1 cellular context compared by ENCODE assay signal in genomic region chr6:155314092-155314772, GRCh38.
TF ChIP-seq lines count a peak whose summit lies in the region.

TFB1M (minus strand) TSS chr6:155314484; CDS start chr6:155314428, 56 bp downstream.

TF ChIP-seq in K562, 482 proteins besides CTCF, POLR2A, EP300 and RAD21 (continued from another document and continues in another):
- TF ChIP-seq SMARCE1 (IDR thresholded peaks at IDR 0.05) (no peak; the same call in 1 of the 2 replicates), ZNF699 (CRISPR knock-in tag; IDR thresholded peaks at IDR 0.05; ENCODE audit: insufficient replicate concordance) (no peak), ILK (tag; IDR thresholded peaks at IDR 0.05; ENCODE audit: borderline replicate concordance, low read depth) (no peak), FOXJ3 (CRISPR knock-in tag; IDR thresholded peaks at IDR 0.05) (no peak), JUNB (CRISPR knock-in tag; conservative IDR thresholded peaks at IDR 0.05) (no peak), TFE3 (CRISPR knock-in tag; IDR thresholded peaks at IDR 0.05) (no peak), MBD2 (IDR thresholded peaks at IDR 0.05; ENCODE audit: borderline replicate concordance, low read depth) (0 out of 2 replicates have a peak, but pooled peaks have one; percentile 26), POLR2G (IDR thresholded peaks at IDR 0.05; ENCODE audit: low read depth, low read length) (peak; percentile 94), TAL1 (IDR thresholded peaks at IDR 0.05) (no peak), ZEB2 (IDR thresholded peaks at IDR 0.05) (no peak), KLF1 (tag; IDR thresholded peaks at IDR 0.05) (no peak), ZNF639 (CRISPR knock-in tag; conservative IDR thresholded peaks at IDR 0.05 in 1 of 2, IDR thresholded peaks at IDR 0.05 in 1 of 2) (no peak), E2F6 (IDR thresholded peaks at IDR 0.05; ENCODE audit: borderline replicate concordance in 1 of 2, extremely low read depth in 1 of 2, insufficient read depth in 1 of 2, insufficient read length in 1 of 2, low read depth in 1 of 2, low read length in 1 of 2, poor library complexity in 1 of 2, severe bottlenecking in 1 of 2) (peak; percentile 9 to 16), KDM5B (IDR thresholded peaks at IDR 0.05; ENCODE audit: insufficient replicate concordance, low read depth, low read length) (peak; percentile 96), NBN (IDR thresholded peaks at IDR 0.05; ENCODE audit: low read depth) (no peak), ZBTB33 (CRISPR knock-in tag; IDR thresholded peaks at IDR 0.05) (no peak), NKRF (IDR thresholded peaks at IDR 0.05; ENCODE audit: borderline replicate concordance) (peak; percentile 92), PURB (CRISPR knock-in tag; IDR thresholded peaks at IDR 0.05; ENCODE audit: low read depth) (no peak), SRSF7 (optimal IDR thresholded peaks at IDR 0.05; ENCODE audit: low read depth, low read length) (no peak), RAD51 (IDR thresholded peaks at IDR 0.05; ENCODE audit: borderline replicate concordance, low read depth) (peak; percentile 8; the same call in 1 of the 2 replicates), THAP12 (CRISPR knock-in tag; IDR thresholded peaks at IDR 0.05) (peak; percentile 62; the same call in 1 of the 2 replicates), ZNF707 (CRISPR knock-in tag; conservative IDR thresholded peaks at IDR 0.05) (no peak), U2AF2 (optimal IDR thresholded peaks at IDR 0.05; ENCODE audit: low read depth, low read length) (no peak), POLR3A (IDR thresholded peaks at IDR 0.05; ENCODE audit: borderline replicate concordance, extremely low read depth, insufficient read depth, insufficient read length) (no peak), PHB2 (IDR thresholded peaks at IDR 0.05; ENCODE audit: low read depth) (no peak), TFAM (CRISPR knock-in tag; conservative IDR thresholded peaks at IDR 0.05) (no peak), DACH1 (IDR thresholded peaks at IDR 0.05; ENCODE audit: partially characterized antibody) (no peak), SPI1 (IDR thresholded peaks at IDR 0.05; ENCODE audit: borderline replicate concordance, low read depth, low read length) (peak; percentile 67), MIER1 (IDR thresholded peaks at IDR 0.05; ENCODE audit: low read depth) (no peak), CCAR2 (IDR thresholded peaks at IDR 0.05; ENCODE audit: low read depth, low read length) (no peak), SP2 (IDR thresholded peaks at IDR 0.05; ENCODE audit: extremely low read depth, low read depth, low read length, poor library complexity, severe bottlenecking) (peak; percentile 61), CTCFL (IDR thresholded peaks at IDR 0.05; ENCODE audit: borderline replicate concordance, insufficient read depth, low read depth, low read length, poor library complexity, severe bottlenecking) (no peak), LCOR (CRISPR knock-in tag; IDR thresholded peaks at IDR 0.05) (no peak), CREB1 (IDR thresholded peaks at IDR 0.05) (no peak; the same call in 1 of the 2 replicates), CREB1 (CRISPR knock-in tag; IDR thresholded peaks at IDR 0.05) (peak; percentile 48; the same call in 1 of the 2 replicates), MECOM (CRISPR knock-in tag; IDR thresholded peaks at IDR 0.05) (no peak), ZNF436 (CRISPR knock-in tag; IDR thresholded peaks at IDR 0.05) (no peak), SMARCA4 (IDR thresholded peaks at IDR 0.05) (peak; percentile 36; the same call in 1 of the 2 replicates), EWSR1 (IDR thresholded peaks at IDR 0.05; ENCODE audit: borderline replicate concordance, low read depth, partially characterized antibody) (no peak), ZNF444 (CRISPR knock-in tag; IDR thresholded peaks at IDR 0.05) (no peak)
- TF ChIP-seq, protein P1, sequence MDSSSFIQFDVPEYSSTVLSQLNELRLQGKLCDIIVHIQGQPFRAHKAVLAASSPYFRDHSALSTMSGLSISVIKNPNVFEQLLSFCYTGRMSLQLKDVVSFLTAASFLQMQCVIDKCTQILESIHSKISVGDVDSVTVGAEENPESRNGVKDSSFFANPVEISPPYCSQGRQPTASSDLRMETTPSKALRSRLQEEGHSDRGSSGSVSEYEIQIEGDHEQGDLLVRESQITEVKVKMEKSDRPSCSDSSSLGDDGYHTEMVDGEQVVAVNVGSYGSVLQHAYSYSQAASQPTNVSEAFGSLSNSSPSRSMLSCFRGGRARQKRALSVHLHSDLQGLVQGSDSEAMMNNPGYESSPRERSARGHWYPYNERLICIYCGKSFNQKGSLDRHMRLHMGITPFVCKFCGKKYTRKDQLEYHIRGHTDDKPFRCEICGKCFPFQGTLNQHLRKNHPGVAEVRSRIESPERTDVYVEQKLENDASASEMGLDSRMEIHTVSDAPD (CRISPR knock-in tag; IDR thresholded peaks at IDR 0.05): no peak
- TF ChIP-seq, protein P2, sequence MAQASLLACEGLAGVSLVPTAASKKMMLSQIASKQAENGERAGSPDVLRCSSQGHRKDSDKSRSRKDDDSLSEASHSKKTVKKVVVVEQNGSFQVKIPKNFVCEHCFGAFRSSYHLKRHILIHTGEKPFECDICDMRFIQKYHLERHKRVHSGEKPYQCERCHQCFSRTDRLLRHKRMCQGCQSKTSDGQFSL (CRISPR knock-in tag; IDR thresholded peaks at IDR 0.05): peak; percentile 90
- TF ChIP-seq, protein P2 (tag; IDR thresholded peaks at IDR 0.05): no peak; a peak in 1 of 4 replicates
- TF ChIP-seq, protein P3, sequence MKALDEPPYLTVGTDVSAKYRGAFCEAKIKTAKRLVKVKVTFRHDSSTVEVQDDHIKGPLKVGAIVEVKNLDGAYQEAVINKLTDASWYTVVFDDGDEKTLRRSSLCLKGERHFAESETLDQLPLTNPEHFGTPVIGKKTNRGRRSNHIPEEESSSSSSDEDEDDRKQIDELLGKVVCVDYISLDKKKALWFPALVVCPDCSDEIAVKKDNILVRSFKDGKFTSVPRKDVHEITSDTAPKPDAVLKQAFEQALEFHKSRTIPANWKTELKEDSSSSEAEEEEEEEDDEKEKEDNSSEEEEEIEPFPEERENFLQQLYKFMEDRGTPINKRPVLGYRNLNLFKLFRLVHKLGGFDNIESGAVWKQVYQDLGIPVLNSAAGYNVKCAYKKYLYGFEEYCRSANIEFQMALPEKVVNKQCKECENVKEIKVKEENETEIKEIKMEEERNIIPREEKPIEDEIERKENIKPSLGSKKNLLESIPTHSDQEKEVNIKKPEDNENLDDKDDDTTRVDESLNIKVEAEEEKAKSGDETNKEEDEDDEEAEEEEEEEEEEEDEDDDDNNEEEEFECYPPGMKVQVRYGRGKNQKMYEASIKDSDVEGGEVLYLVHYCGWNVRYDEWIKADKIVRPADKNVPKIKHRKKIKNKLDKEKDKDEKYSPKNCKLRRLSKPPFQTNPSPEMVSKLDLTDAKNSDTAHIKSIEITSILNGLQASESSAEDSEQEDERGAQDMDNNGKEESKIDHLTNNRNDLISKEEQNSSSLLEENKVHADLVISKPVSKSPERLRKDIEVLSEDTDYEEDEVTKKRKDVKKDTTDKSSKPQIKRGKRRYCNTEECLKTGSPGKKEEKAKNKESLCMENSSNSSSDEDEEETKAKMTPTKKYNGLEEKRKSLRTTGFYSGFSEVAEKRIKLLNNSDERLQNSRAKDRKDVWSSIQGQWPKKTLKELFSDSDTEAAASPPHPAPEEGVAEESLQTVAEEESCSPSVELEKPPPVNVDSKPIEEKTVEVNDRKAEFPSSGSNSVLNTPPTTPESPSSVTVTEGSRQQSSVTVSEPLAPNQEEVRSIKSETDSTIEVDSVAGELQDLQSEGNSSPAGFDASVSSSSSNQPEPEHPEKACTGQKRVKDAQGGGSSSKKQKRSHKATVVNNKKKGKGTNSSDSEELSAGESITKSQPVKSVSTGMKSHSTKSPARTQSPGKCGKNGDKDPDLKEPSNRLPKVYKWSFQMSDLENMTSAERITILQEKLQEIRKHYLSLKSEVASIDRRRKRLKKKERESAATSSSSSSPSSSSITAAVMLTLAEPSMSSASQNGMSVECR (CRISPR knock-in tag; IDR thresholded peaks at IDR 0.05): no peak; the same call in 1 of the 2 replicates
